Comparison of ENCODE assay signal across 1 cellular context in the genomic region with DNA sequence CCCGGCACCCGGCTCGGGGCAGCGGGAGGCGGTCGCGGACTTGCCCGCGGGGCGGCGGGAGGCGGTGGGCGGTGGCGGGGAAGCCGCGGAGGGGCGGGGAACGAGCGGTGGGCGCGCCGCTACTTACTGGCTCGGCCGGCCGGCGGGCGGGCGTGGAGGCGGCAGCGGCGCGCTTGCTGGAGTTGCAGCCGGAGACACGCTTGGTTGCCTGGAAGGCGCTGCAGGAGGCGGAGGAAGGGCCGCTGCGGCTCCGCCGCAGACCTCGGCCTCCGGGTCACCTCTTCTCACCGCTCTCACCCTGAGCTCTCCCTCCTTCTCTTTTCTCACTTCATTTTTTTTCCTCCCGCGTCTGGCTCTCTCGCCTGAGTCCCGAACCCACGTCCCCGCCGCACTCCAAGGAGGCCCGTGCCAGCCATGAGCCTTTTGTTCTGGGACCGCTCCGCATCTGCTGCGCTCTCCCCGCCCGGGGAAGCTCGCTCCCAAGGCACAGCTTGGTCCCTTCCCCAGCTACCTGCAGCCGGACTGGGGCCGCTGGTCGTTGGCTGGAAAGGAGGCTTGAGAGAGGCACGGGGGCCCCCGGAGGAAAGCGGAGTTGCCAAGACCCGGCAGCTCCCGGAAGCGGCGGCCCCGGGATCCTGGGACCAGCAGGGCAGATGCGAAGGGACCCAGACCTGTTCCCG.
TF ChIP-seq lines count a peak whose summit lies in the region.

No MANE protein-coding gene starts in this region.

TF ChIP-seq in H1, 55 proteins besides CTCF, POLR2A, EP300 and RAD21 (continued from another document):
- TF ChIP-seq, protein P1, sequence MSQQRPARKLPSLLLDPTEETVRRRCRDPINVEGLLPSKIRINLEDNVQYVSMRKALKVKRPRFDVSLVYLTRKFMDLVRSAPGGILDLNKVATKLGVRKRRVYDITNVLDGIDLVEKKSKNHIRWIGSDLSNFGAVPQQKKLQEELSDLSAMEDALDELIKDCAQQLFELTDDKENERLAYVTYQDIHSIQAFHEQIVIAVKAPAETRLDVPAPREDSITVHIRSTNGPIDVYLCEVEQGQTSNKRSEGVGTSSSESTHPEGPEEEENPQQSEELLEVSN (IDR thresholded peaks at IDR 0.05) = peak; percentile 5; the same call in 1 of the 2 replicates
- TF ChIP-seq SIN3A (conservative IDR thresholded peaks at IDR 0.05 in 1 of 2, IDR thresholded peaks at IDR 0.05 in 1 of 2; ENCODE audit: low read depth in 1 of 2, low read length in 2 of 2) (0 out of 4 replicates have a peak, but pooled peaks of 1 of the 2 experiments have one; percentile 5), CEBPB (IDR thresholded peaks at IDR 0.05; ENCODE audit: low read depth, low read length) (no peak), RFX5 (IDR thresholded peaks at IDR 0.05; ENCODE audit: borderline replicate concordance, low read depth, low read length) (no peak)
